Comparison of ENCODE assay signal across 10 cellular contexts in genomic region chr6:6002005-6002808, GRCh38. TPM values are rescaled to one million over a fixed set of nuclear protein-coding genes. Genes with fewer than 3 reads are reported as not detected.
DNase-seq lines count a peak whose midpoint lies in the region; ATAC-seq and TF ChIP-seq lines count a peak whose summit lies in the region.
"Had no signal": no experiment of that assay in that cellular context is flagged by ENCODE, and none has a peak within 500 bp of the region (broad histone marks: within the 10 kb centered on the region; RNA-seq: fewer than 3 reads in every experiment).

No MANE protein-coding gene starts in this region.

- intact Hi-C loops in A673 (cut with micrococcal nuclease; ENCODE audit: unreplicated experiment) = no loop called here

- H3K27me3 Mint-ChIP-seq in naive B cell = peaks cover 72 to 96% (median 91%) of the 10 kb centered on the region in 3 donors

- TF ChIP-seq CTCF in A673 (conservative IDR thresholded peaks at IDR 0.05; ENCODE audit: low read depth, low read length) = no peak

- peaks cover 21% of the 10 kb centered on the region for H3K36me3 ChIP-seq in A673 (ENCODE audit: insufficient read depth, low read length, poor library complexity, severe bottlenecking)
- H3K36me3 ChIP-seq in HUES48 (ENCODE audit: control insufficient read depth, insufficient read depth, low read length) = no peaks in the 10 kb centered on the region

- no peaks in the 10 kb centered on the region for H3K9me3 ChIP-seq in A673 (ENCODE audit: low read depth, low read length, poor library complexity, severe bottlenecking)
- H3K9me3 ChIP-seq in HUES48 (ENCODE audit: control insufficient read depth, insufficient read depth, low read length) = no peaks in the 10 kb centered on the region

- POLR2A ChIA-PET in A673 (lab: Charles Lee; ENCODE audit: low non-redundant PET) = no interaction called here

- ATAC-seq in naive B cell (ENCODE audit: low read depth in 2 of 2) = no peak

- peak overlapping the region; percentile 42 to 84 (median 72) for H3K4me3 Mint-ChIP-seq in naive B cell

- peaks cover 57 to 79% (median 62%) of the 10 kb centered on the region in 3 donors for H3K4me1 Mint-ChIP-seq in naive B cell

- CTCF ChIA-PET in A673 (lab: Charles Lee) = no interaction called here

- no peak overlapping the region for H3K9ac ChIP-seq in HUES48 (ENCODE audit: low read depth, low read length)

- H3K4me3 ChIP-seq in A673 (ENCODE audit: low read depth, low read length, poor library complexity, severe bottlenecking) (peak overlapping the region; percentile 66), HUES48 (ENCODE audit: low read depth, low read length) (peak overlapping the region; percentile 60)

- H3K27ac Mint-ChIP-seq in naive B cell = peak overlapping the region in 5 of 6 donors; percentile 81 to 97 (median 96)

- peaks cover 4 to 43% of the 10 kb centered on the region in 2 donors for H3K36me3 Mint-ChIP-seq in naive B cell

- no TSS peak for BruUV-seq in A673 (replicated peaks; lab: Mats Ljungman, UMichigan)

- H3K27me3 ChIP-seq in A673 (replicated peaks; ENCODE audit: insufficient read depth, low read depth, low read length, poor library complexity) (no peaks in the 10 kb centered on the region), HUES48 (ENCODE audit: control insufficient read depth, insufficient read depth, low read length) (peaks cover 100% of the 10 kb centered on the region)

- H3K4me1 ChIP-seq in A673 (ENCODE audit: insufficient read depth, low read length, poor library complexity, severe bottlenecking) = peaks cover 31% of the 10 kb centered on the region
- peaks cover 47% of the 10 kb centered on the region for H3K4me1 ChIP-seq in HUES48 (ENCODE audit: control insufficient read depth, insufficient read depth, low read length)

- H3K27ac ChIP-seq in A673 (ENCODE audit: low read depth, low read length, poor library complexity, severe bottlenecking) = no peak overlapping the region
- H3K27ac ChIP-seq in HUES48 (ENCODE audit: low read depth, low read length) = no peak overlapping the region

- peaks cover 18 to 55% (median 39%) of the 10 kb centered on the region in 7 donors for H3K9me3 Mint-ChIP-seq in naive B cell

- DNase-seq in A673 (ENCODE audit: low spot score) (no peak), cerebellar cortex (ENCODE audit: low spot score) (peak; percentile 60), naive B cell (peak; percentile 7), NCI-H510A treated with DMSO at 0.1 percent for 48 hours (lab: John Stamatoyannopoulos, UW) (no peak), globus pallidus (ENCODE audit: low spot score) (no peak), DMS79 treated with DMSO at 0.1 percent for 48 hours (lab: John Stamatoyannopoulos, UW) (no peak), DMS153 treated with DMSO at 0.1 percent for 48 hours (lab: John Stamatoyannopoulos, UW; ENCODE audit: unreplicated experiment) (no peak)
- DNase-seq: NCI-H1105 had no signal

RNA-seq across cellular contexts. Expression of gene NRN1, which starts 4.5 kb away (rescaled TPM):
- 37.0 and 46.1 TPM in 2 replicates for total RNA-seq in A673 (2021)
- polyA plus RNA-seq in naive B cell (ENCODE audit: low read depth in 6 of 6) = not detected
- total RNA-seq: fibroblast of villous mesenchyme had no signal

Comparison
In these comparisons a context has a peak if more than half of its experiments do, and no peak if none do; other contexts are left out.
1. DNase-seq: peak in cerebellar cortex (single experiment) and naive B cell (single experiment); none in A673 (single experiment), NCI-H510A treated with DMSO at 0.1 percent for 48 hours (single experiment), globus pallidus (single experiment), DMS79 treated with DMSO at 0.1 percent for 48 hours (single experiment) and DMS153 treated with DMSO at 0.1 percent for 48 hours (single experiment).